In the genomic region with DNA sequence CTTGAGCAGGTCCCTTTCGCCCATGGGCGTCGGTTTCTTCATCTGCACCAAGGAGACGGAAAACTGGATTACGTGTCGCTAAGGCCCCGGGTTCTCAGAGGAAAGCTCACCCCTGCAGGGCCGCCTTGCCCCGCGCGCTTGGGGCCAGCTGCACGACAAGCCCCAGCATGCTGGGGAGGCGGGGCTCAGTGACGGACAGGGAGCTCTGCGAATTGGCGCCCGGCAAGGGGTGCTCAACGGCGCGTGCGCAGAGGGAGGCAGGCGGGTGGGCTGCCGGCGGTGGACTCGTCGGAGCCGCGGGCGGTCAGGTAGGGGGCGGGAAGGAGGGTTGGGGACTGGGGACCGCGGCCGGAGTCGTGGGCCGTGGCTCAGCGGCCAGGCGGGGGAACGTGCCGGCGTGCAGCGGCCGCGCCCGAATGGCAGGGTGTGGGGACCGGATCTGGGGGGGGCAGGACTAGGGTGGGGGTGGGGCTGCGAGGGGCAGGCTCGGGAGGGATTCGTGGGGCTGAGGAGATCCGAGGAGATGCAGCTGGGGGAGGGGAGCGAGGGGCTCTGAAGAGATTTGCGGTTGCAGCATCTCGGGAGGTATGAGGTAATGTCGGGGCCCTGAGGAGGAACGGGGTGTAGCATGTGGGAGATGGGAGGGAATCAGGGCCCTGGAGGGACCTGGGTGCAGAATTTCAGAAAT, we compare ENCODE assay signal across 8 cellular contexts. TPM values are rescaled to one million over a fixed set of nuclear protein-coding genes. Genes with fewer than 3 reads are reported as not detected.
DNase-seq lines count a peak whose midpoint lies in the region; ATAC-seq and TF ChIP-seq lines count a peak whose summit lies in the region.

A gene with protein sequence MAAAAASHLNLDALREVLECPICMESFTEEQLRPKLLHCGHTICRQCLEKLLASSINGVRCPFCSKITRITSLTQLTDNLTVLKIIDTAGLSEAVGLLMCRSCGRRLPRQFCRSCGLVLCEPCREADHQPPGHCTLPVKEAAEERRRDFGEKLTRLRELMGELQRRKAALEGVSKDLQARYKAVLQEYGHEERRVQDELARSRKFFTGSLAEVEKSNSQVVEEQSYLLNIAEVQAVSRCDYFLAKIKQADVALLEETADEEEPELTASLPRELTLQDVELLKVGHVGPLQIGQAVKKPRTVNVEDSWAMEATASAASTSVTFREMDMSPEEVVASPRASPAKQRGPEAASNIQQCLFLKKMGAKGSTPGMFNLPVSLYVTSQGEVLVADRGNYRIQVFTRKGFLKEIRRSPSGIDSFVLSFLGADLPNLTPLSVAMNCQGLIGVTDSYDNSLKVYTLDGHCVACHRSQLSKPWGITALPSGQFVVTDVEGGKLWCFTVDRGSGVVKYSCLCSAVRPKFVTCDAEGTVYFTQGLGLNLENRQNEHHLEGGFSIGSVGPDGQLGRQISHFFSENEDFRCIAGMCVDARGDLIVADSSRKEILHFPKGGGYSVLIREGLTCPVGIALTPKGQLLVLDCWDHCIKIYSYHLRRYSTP (plus strand): TSS at position 232 of the 688 bp plus-strand sequence. CDS start 10,438 bp downstream, outside the sequence.

- peak; percentile 84 for TF ChIP-seq POLR2A in GM18951 (IDR thresholded peaks at IDR 0.05; ENCODE audit: extremely low read depth, insufficient read depth, insufficient read length)

- TF ChIP-seq CTCF in chondrocyte (IDR thresholded peaks at IDR 0.05) (no peak), kidney epithelial cell (IDR thresholded peaks at IDR 0.05; ENCODE audit: insufficient read depth, low read length, poor library complexity, severe bottlenecking) (no peak)

- peak within 1 kb of the TSS; percentile 96 for H3K4me3 Mint-ChIP-seq in chondrocyte (ENCODE audit: unreplicated experiment)

- H3K36me3 ChIP-seq in kidney epithelial cell (ENCODE audit: control insufficient read depth, insufficient read depth, low read length) = no peaks in the 10 kb centered on the region

- no peaks in the 10 kb centered on the region for H3K36me3 Mint-ChIP-seq in chondrocyte (ENCODE audit: low read depth)

- in situ Hi-C loops in GM18951 (cut with MboI; ENCODE audit: low sequenced_read_pairs, unreplicated experiment) = no loop called here

- no peaks in the 10 kb centered on the region for H3K27me3 ChIP-seq in kidney epithelial cell (ENCODE audit: control insufficient read depth, insufficient read depth, low read length)

- DNase-seq in AG08396 (ENCODE audit: low spot score) = peak; percentile 98
- DNase-seq in NCI-H446 (lab: John Stamatoyannopoulos, UW) = peak; percentile 65 to 89
- peak; percentile 92 to 96 for DNase-seq in activated CD4-positive, alpha-beta T cell treated with anti-CD3 and anti-CD28 coated beads for 24 hours (ENCODE audit: low read depth in 2 of 2)
- peak; percentile 98 for DNase-seq in chondrocyte (ENCODE audit: low spot score)
- DNase-seq in kidney epithelial cell (ENCODE audit: low read depth) = peak; percentile 49
- DNase-seq in stimulated activated CD4-positive, alpha-beta T cell treated with anti-CD3 and anti-CD28 coated beads, Interleukin-15, amount 100 ng/mL, for 48 hours (ENCODE audit: low read depth in 2 of 2) = peak; percentile 86 to 92

- peaks cover 55% of the 10 kb centered on the region for H3K4me1 Mint-ChIP-seq in chondrocyte (ENCODE audit: low read depth)

- peak within 1 kb of the TSS; percentile 83 for H3K4me3 ChIP-seq in kidney epithelial cell (ENCODE audit: low read depth, low read length)

- no peaks in the 10 kb centered on the region for H3K9me3 Mint-ChIP-seq in chondrocyte (ENCODE audit: low read depth)

- no peaks in the 10 kb centered on the region for H3K27me3 Mint-ChIP-seq in chondrocyte (ENCODE audit: low read depth)

- peak; percentile 99 for ATAC-seq in HG03159 (IDR thresholded peaks at IDR 0.05; ENCODE audit: unreplicated experiment)

- H3K27ac Mint-ChIP-seq in chondrocyte (ENCODE audit: unreplicated experiment) = peak within 1 kb of the TSS; percentile 91

RNA-seq across cellular contexts. Expression of the gene that starts here (rescaled TPM):
- total RNA-seq in chondrocyte (35.1 to 41.9 TPM (median 40.1 TPM) in 3 replicates), kidney epithelial cell (26.4 and 30.3 TPM in 2 replicates)

Comparison
In these comparisons a context has a peak if more than half of its experiments do, and no peak if none do; other contexts are left out.
1. Peak in every context shown above with its lines: DNase-seq, ATAC-seq and H3K4me3 ChIP-seq.